In genomic region chr7:116930156-116930913, GRCh38 we compare ENCODE assay signal across 8 cellular contexts. TPM values are rescaled to one million over a fixed set of nuclear protein-coding genes. Genes with fewer than 3 reads are reported as not detected.
DNase-seq lines count a peak whose midpoint lies in the region; ATAC-seq and TF ChIP-seq lines count a peak whose summit lies in the region.

No MANE protein-coding gene starts in this region.

- H3K4me3 Mint-ChIP-seq in GM23338, result no peak overlapping the region
- H3K4me3 Mint-ChIP-seq in activated T-helper 17 cell treated with anti-CD3 and anti-CD28 coated beads, Interleukin-2, amount 50 U/mL, for 72 hours, result no peak overlapping the region

- no peak overlapping the region for H3K27ac Mint-ChIP-seq in GM23338
- H3K27ac Mint-ChIP-seq in activated T-helper 17 cell treated with anti-CD3 and anti-CD28 coated beads, Interleukin-2, amount 50 U/mL, for 72 hours, result no peak overlapping the region

- peak; percentile 96 to 97 for TF ChIP-seq CTCF in GM23338 (conservative IDR thresholded peaks at IDR 0.05; ENCODE audit: low read depth in 2 of 2)
- peak; percentile 95 for TF ChIP-seq CTCF in foreskin keratinocyte (conservative IDR thresholded peaks at IDR 0.05)
- peak in 2 of 3 donors; percentile 80 to 84 for TF ChIP-seq CTCF in omental fat pad (IDR thresholded peaks at IDR 0.05)
- TF ChIP-seq CTCF in thoracic aorta (IDR thresholded peaks at IDR 0.05), result peak; percentile 96

- H3K36me3 Mint-ChIP-seq in GM23338 (ENCODE audit: low read depth), result no peaks in the 10 kb centered on the region
- H3K36me3 Mint-ChIP-seq in activated T-helper 17 cell treated with anti-CD3 and anti-CD28 coated beads, Interleukin-2, amount 50 U/mL, for 72 hours (ENCODE audit: low read depth), result no peaks in the 10 kb centered on the region

- 0 out of 2 replicates have a peak, but pooled peaks cover 4% of the 10 kb centered on the region for H3F3A ChIP-seq in GM23338 (replicated peaks; ENCODE audit: low read depth)

- no peaks in the 10 kb centered on the region for H3K9me3 ChIP-seq in thoracic aorta

- no peak overlapping the region for H3K4me3 ChIP-seq in GM23338
- peak overlapping the region; percentile 42 for H3K4me3 ChIP-seq in thoracic aorta

- peaks cover 2% of the 10 kb centered on the region for H3K27me3 Mint-ChIP-seq in GM23338 (ENCODE audit: insufficient read depth, low read depth, poor library complexity)
- H3K27me3 Mint-ChIP-seq in activated T-helper 17 cell treated with anti-CD3 and anti-CD28 coated beads, Interleukin-2, amount 50 U/mL, for 72 hours, result no peaks in the 10 kb centered on the region

- peaks cover 12% of the 10 kb centered on the region for H3K4me1 ChIP-seq in GM23338 (ENCODE audit: insufficient read depth)
- H3K4me1 ChIP-seq in foreskin keratinocyte, result no peaks in the 10 kb centered on the region
- peaks cover 0 to 4% of the 10 kb centered on the region in 2 donors for H3K4me1 ChIP-seq in thoracic aorta (ENCODE audit: control insufficient read depth in 1 of 2, low read depth in 2 of 2)

- DNase-seq in EH (ENCODE audit: low read depth) (peak; percentile 83), GM23338 (ENCODE audit: low spot score) (peak; percentile 96), LoVo (ENCODE audit: low spot score) (peak; percentile 92), RPMI8226 (peak; percentile 84), foreskin keratinocyte (peak; percentile 50 to 73), omental fat pad (ENCODE audit: low spot score) (peak; percentile 84), thoracic aorta (ENCODE audit: low spot score) (peak; percentile 49)

- H3K27ac ChIP-seq in GM23338 (ENCODE audit: low read depth) (no peak overlapping the region), foreskin keratinocyte (no peak overlapping the region), thoracic aorta (no peak overlapping the region)

- H3K4me2 ChIP-seq in GM23338, result no peak overlapping the region

- no peaks in the 10 kb centered on the region for H3K27me3 ChIP-seq in GM23338 (ENCODE audit: insufficient read depth)
- H3K27me3 ChIP-seq in foreskin keratinocyte, result peaks cover 4% of the 10 kb centered on the region
- no peaks in the 10 kb centered on the region for H3K27me3 ChIP-seq in thoracic aorta (replicated peaks; ENCODE audit: insufficient read depth)

- H2AFZ ChIP-seq in GM23338, result peak overlapping the region; percentile 8; the same call in 1 of the 2 replicates

- H3K9me3 Mint-ChIP-seq in GM23338, result no peaks in the 10 kb centered on the region; the same call in 2 of the 3 replicates
- no peaks in the 10 kb centered on the region for H3K9me3 Mint-ChIP-seq in activated T-helper 17 cell treated with anti-CD3 and anti-CD28 coated beads, Interleukin-2, amount 50 U/mL, for 72 hours

- H3K79me2 ChIP-seq in GM23338 (replicated peaks; ENCODE audit: insufficient read depth), result no peaks in the 10 kb centered on the region

- H3K36me3 ChIP-seq in GM23338 (ENCODE audit: insufficient read depth) (no peaks in the 10 kb centered on the region), thoracic aorta (no peaks in the 10 kb centered on the region)

- no peaks in the 10 kb centered on the region for H3K9me2 ChIP-seq in GM23338 (ENCODE audit: insufficient read depth)

- H4K20me1 ChIP-seq in GM23338 (replicated peaks; ENCODE audit: insufficient read depth), result no peaks in the 10 kb centered on the region

- H3K4me1 Mint-ChIP-seq in GM23338, result peaks cover 11% of the 10 kb centered on the region
- H3K4me1 Mint-ChIP-seq in activated T-helper 17 cell treated with anti-CD3 and anti-CD28 coated beads, Interleukin-2, amount 50 U/mL, for 72 hours, result no peaks in the 10 kb centered on the region

- ATAC-seq in GM23338 (peak; percentile 98), foreskin keratinocyte (peak; percentile 92), omental fat pad (ENCODE audit: low FRiP score) (peak; percentile 92), thoracic aorta (ENCODE audit: insufficient number of reproducible peaks, low FRiP score, low read depth) (no peak)
- peak; percentile 91 for ATAC-seq in activated T-helper 17 cell treated with anti-CD3 and anti-CD28 coated beads, Interleukin-2, amount 50 U/mL, for 72 hours (replicated peaks)

TF ChIP-seq in GM23338, 12 proteins besides CTCF, POLR2A, EP300 and RAD21 (continues in another document):
- TF ChIP-seq ZNF462 (CRISPR knock-in tag; IDR thresholded peaks at IDR 0.05) (0 out of 2 replicates have a peak, but pooled peaks have one; percentile 35), NANOG (IDR thresholded peaks at IDR 0.05; ENCODE audit: borderline replicate concordance) (no peak), JUNB (IDR thresholded peaks at IDR 0.05; ENCODE audit: unreplicated experiment) (no peak), EZH2phosphoT487 (IDR thresholded peaks at IDR 0.05; ENCODE audit: unreplicated experiment) (no peak)

RNA-seq across cellular contexts. Expression of gene ST7, which starts 23.0 kb away (rescaled TPM):
- 17.0 and 18.3 TPM in 2 replicates for total RNA-seq in GM23338 (2014; rRNA removed; shearing (Covaris generic))
- polyA plus RNA-seq in GM23338 (2016; fragmentation: Nextera tagmentation; extraction: Ambion mirVana) (8.7 and 9.9 TPM in 2 replicates), foreskin keratinocyte (11.7 and 13.3 TPM in 2 replicates)
- 10 to 100 TPM; 12.5 to 14.4 TPM for total RNA-seq in activated T-helper 17 cell treated with anti-CD3 and anti-CD28 coated beads, Interleukin-2, amount 50 U/mL, for 72 hours
- total RNA-seq in foreskin keratinocyte (15.4 and 15.6 TPM in 2 replicates), omental fat pad (10 to 100 TPM; 23.7 to 29.5 (median 25.5) TPM), thoracic aorta (10 to 100 TPM; 29.8 to 56.2 TPM)
